ENCODE assay signal across 11 cellular contexts in genomic region chr16:65658339-65659275, GRCh38.
DNase-seq lines count a peak whose midpoint lies in the region; ATAC-seq and TF ChIP-seq lines count a peak whose summit lies in the region.
"Had no signal": no experiment of that assay in that cellular context is flagged by ENCODE, and none has a peak within 500 bp of the region (broad histone marks: within the 10 kb centered on the region; RNA-seq: fewer than 3 reads in every experiment).

No MANE protein-coding gene starts in this region.

- H3K27ac ChIP-seq in SJSA1 (no peak overlapping the region), neural progenitor cell (no peak overlapping the region)

- H3K4me3 ChIP-seq in SJSA1 (no peak overlapping the region), fibroblast of the aortic adventitia (ENCODE audit: low read depth, low read length) (no peak overlapping the region), neural progenitor cell (no peak overlapping the region)

- no peak overlapping the region for H3K27ac Mint-ChIP-seq in neural progenitor cell
- H3K27ac Mint-ChIP-seq: activated T-cell treated with anti-CD3 and anti-CD28 coated beads, Interleukin-2, amount 50 U/mL, for 72 hours had no signal

- H2AFZ ChIP-seq in neural progenitor cell (replicated peaks): no peak overlapping the region

- H3K4me2 ChIP-seq in neural progenitor cell: no peak overlapping the region

- no peaks in the 10 kb centered on the region for H3K36me3 Mint-ChIP-seq in neural progenitor cell

- H3K9ac ChIP-seq in neural progenitor cell: no peak overlapping the region

- no peaks in the 10 kb centered on the region for H4K20me1 ChIP-seq in neural progenitor cell (ENCODE audit: low read depth)

- peaks cover 22% of the 10 kb centered on the region for H3K4me1 ChIP-seq in SJSA1 (replicated peaks)
- H3K4me1 ChIP-seq in neural progenitor cell: peaks cover 23% of the 10 kb centered on the region

- peaks cover 58% of the 10 kb centered on the region for H3K4me1 Mint-ChIP-seq in neural progenitor cell

- H3K27me3 ChIP-seq in SJSA1 (replicated peaks): no peaks in the 10 kb centered on the region
- no peaks in the 10 kb centered on the region for H3K27me3 ChIP-seq in neural progenitor cell

- H3K36me3 ChIP-seq in SJSA1: no peaks in the 10 kb centered on the region
- H3K36me3 ChIP-seq in neural progenitor cell: no peaks in the 10 kb centered on the region

- no peak overlapping the region for H3K4me3 Mint-ChIP-seq in neural progenitor cell
- H3K4me3 Mint-ChIP-seq: activated T-cell treated with anti-CD3 and anti-CD28 coated beads, Interleukin-2, amount 50 U/mL, for 72 hours had no signal

- H3K9me3 Mint-ChIP-seq in neural progenitor cell: peaks cover 4% of the 10 kb centered on the region

- no peaks in the 10 kb centered on the region for H3K9me3 ChIP-seq in SJSA1 (replicated peaks)
- H3K9me3 ChIP-seq in neural progenitor cell (ENCODE audit: low read depth): no peaks in the 10 kb centered on the region

- H3F3A ChIP-seq in neural progenitor cell (ENCODE audit: low read depth): peaks cover 13% of the 10 kb centered on the region

- H3K79me2 ChIP-seq in neural progenitor cell (ENCODE audit: low read depth): no peaks in the 10 kb centered on the region

- no peak for ATAC-seq in GM18520 (IDR thresholded peaks at IDR 0.05; ENCODE audit: unreplicated experiment)
- ATAC-seq: activated T-cell treated with anti-CD3 and anti-CD28 coated beads, Interleukin-2, amount 50 U/mL, for 72 hours had no signal

- TF ChIP-seq CTCF in fibroblast of the aortic adventitia (IDR thresholded peaks at IDR 0.05; ENCODE audit: insufficient read depth, low read length) (no peak), neural progenitor cell (IDR thresholded peaks at IDR 0.05) (no peak)

- peaks cover 15% of the 10 kb centered on the region for H3K27me3 Mint-ChIP-seq in neural progenitor cell (ENCODE audit: insufficient read depth, low read depth)

- DNase-seq in NCI-H1105 treated with DMSO at 0.1 percent for 48 hours (lab: John Stamatoyannopoulos, UW) (peak; percentile 23), NCI-H1105 (lab: John Stamatoyannopoulos, UW) (no peak), SJSA1 (ENCODE audit: low read depth in 1 of 2, low spot score in 2 of 2) (peak; percentile 33 to 65), fibroblast of the aortic adventitia (ENCODE audit: low read depth) (peak; percentile 95), stromal cell of bone marrow (ENCODE audit: low read depth) (peak; percentile 54), NCI-H510A (lab: John Stamatoyannopoulos, UW) (no peak), neural progenitor cell (ENCODE audit: low spot score) (no peak)
- DNase-seq: activated T-cell treated with anti-CD3 and anti-CD28 coated beads, Interleukin-2, amount 50 U/mL, for 72 hours; NCI-H146; occipital lobe had no signal

Comparison
In these comparisons a context has a peak if more than half of its experiments do, and no peak if none do; other contexts are left out.
1. DNase-seq: peak in NCI-H1105 treated with DMSO at 0.1 percent for 48 hours (single experiment), SJSA1 (2 of 2), fibroblast of the aortic adventitia (single experiment) and stromal cell of bone marrow (single experiment); none in NCI-H1105 (single experiment), NCI-H510A (single experiment) and neural progenitor cell (single experiment).